In genomic region chr3:171777608-171777995, GRCh38 we compare ENCODE assay signal across 22 cellular contexts. TPM values are rescaled to one million over a fixed set of nuclear protein-coding genes. Genes with fewer than 3 reads are reported as not detected.
DNase-seq lines count a peak whose midpoint lies in the region; ATAC-seq and TF ChIP-seq lines count a peak whose summit lies in the region.
"Had no signal": no experiment of that assay in that cellular context is flagged by ENCODE, and none has a peak within 500 bp of the region (broad histone marks: within the 10 kb centered on the region; RNA-seq: fewer than 3 reads in every experiment).

No MANE protein-coding gene starts in this region.

- H3K9me3 Mint-ChIP-seq in activated CD4-positive, alpha-beta memory T cell treated with anti-CD3 and anti-CD28 coated beads for 36 hours: no peaks in the 10 kb centered on the region
- H3K9me3 Mint-ChIP-seq: activated CD4-positive, alpha-beta T cell treated with anti-CD3 and anti-CD28 coated beads, Interleukin-2, amount 10 ng/mL, durations not matched to agents 24 days and 14 days; effector memory CD8-positive, alpha-beta T cell; type B pancreatic cell had no signal

- TF ChIP-seq POLR2A in breast epithelium (IDR thresholded peaks at IDR 0.05): no peak

- H3K27me3 Mint-ChIP-seq in activated CD4-positive, alpha-beta memory T cell treated with anti-CD3 and anti-CD28 coated beads for 36 hours: no peaks in the 10 kb centered on the region
- H3K27me3 Mint-ChIP-seq: B cell, type B pancreatic cell had no signal

- no peak overlapping the region for H3K27ac Mint-ChIP-seq in activated CD4-positive, alpha-beta memory T cell treated with anti-CD3 and anti-CD28 coated beads for 36 hours
- H3K27ac Mint-ChIP-seq: activated CD4-positive, alpha-beta T cell treated with anti-CD3 and anti-CD28 coated beads, Interleukin-2, amount 10 ng/mL, durations not matched to agents 24 days and 14 days; B cell; type B pancreatic cell had no signal

- H3K36me3 ChIP-seq in breast epithelium: no peaks in the 10 kb centered on the region
- no peaks in the 10 kb centered on the region for H3K36me3 ChIP-seq in lower lobe of right lung
- no peaks in the 10 kb centered on the region for H3K36me3 ChIP-seq in upper lobe of right lung
- H3K36me3 ChIP-seq: adrenal gland, heart left ventricle had no signal

- H3K9me3 ChIP-seq in breast epithelium (no peaks in the 10 kb centered on the region), lower lobe of right lung (no peaks in the 10 kb centered on the region), upper lobe of right lung (no peaks in the 10 kb centered on the region)
- H3K9me3 ChIP-seq: adrenal gland, heart left ventricle had no signal

- CTCF ChIA-PET in activated CD4-positive, alpha-beta memory T cell treated with anti-CD3 and anti-CD28 coated beads for 36 hours (lab: Charles Lee): no interaction called here

- H3K4me3 ChIP-seq in breast epithelium (no peak overlapping the region), lower lobe of right lung (no peak overlapping the region), upper lobe of right lung (no peak overlapping the region)
- H3K4me3 ChIP-seq: adrenal gland, GM23248, heart left ventricle had no signal

- TF ChIP-seq CTCF in breast epithelium (IDR thresholded peaks at IDR 0.05): no peak
- no peak for TF ChIP-seq CTCF in lower lobe of right lung (IDR thresholded peaks at IDR 0.05)
- TF ChIP-seq CTCF in upper lobe of right lung (IDR thresholded peaks at IDR 0.05): no peak

- peak; percentile 61 for DNase-seq in SIG-M5 treated with dmso at 0.1 percent for 504 hours (lab: John Stamatoyannopoulos, UW; ENCODE audit: unreplicated experiment)
- no peak for DNase-seq in SIG-M5 (lab: John Stamatoyannopoulos, UW)
- DNase-seq in breast epithelium (ENCODE audit: low spot score in 2 of 2): no peak
- DNase-seq in lower lobe of right lung: no peak
- no peak for DNase-seq in upper lobe of right lung
- no peak for DNase-seq in pons (ENCODE audit: low spot score)
- no peak for DNase-seq in NCI-H345 treated with DMSO at 0.1 percent for 48 hours (lab: John Stamatoyannopoulos, UW; ENCODE audit: unreplicated experiment)
- DNase-seq in activated CD4-positive, alpha-beta memory T cell treated with anti-CD3 and anti-CD28 coated beads for 36 hours: no peak
- DNase-seq: 8988T; activated CD4-positive, alpha-beta T cell treated with anti-CD3 and anti-CD28 coated beads, Interleukin-2, amount 10 ng/mL, durations not matched to agents 24 days and 14 days; activated effector memory CD4-positive, alpha-beta T cell treated with anti-CD3 and anti-CD28 coated beads, Interleukin-2, amount 50 U/mL, for 16 hours; adrenal gland; effector memory CD8-positive, alpha-beta T cell; GM23248; heart left ventricle; NCI-H1436; stimulated activated CD4-positive, alpha-beta T cell treated with anti-CD3 and anti-CD28 coated beads, Interleukin-2, amount 100 ng/mL, for 24 hours; stimulated activated naive CD4-positive, alpha-beta T cell treated with Interleukin-2 at 50 U/mL for 16 hours; SW 1271 had no signal

- no peaks in the 10 kb centered on the region for H3K4me1 Mint-ChIP-seq in activated CD4-positive, alpha-beta memory T cell treated with anti-CD3 and anti-CD28 coated beads for 36 hours (ENCODE audit: low read depth)
- H3K4me1 Mint-ChIP-seq: activated CD4-positive, alpha-beta T cell treated with anti-CD3 and anti-CD28 coated beads, Interleukin-2, amount 10 ng/mL, durations not matched to agents 24 days and 14 days; B cell had no signal

- no peaks in the 10 kb centered on the region for H3K4me1 ChIP-seq in breast epithelium
- H3K4me1 ChIP-seq in lower lobe of right lung: peaks cover 11% of the 10 kb centered on the region
- H3K4me1 ChIP-seq in upper lobe of right lung: peaks cover 13% of the 10 kb centered on the region
- H3K4me1 ChIP-seq: parathyroid adenoma had no signal

- no peaks in the 10 kb centered on the region for H3K36me3 Mint-ChIP-seq in activated CD4-positive, alpha-beta memory T cell treated with anti-CD3 and anti-CD28 coated beads for 36 hours
- H3K36me3 Mint-ChIP-seq: type B pancreatic cell had no signal

- POLR2A ChIA-PET in activated CD4-positive, alpha-beta memory T cell treated with anti-CD3 and anti-CD28 coated beads for 36 hours (lab: Charles Lee): interaction anchor here (0.7 kb wide), 1 partner anchor 722 kb away, joined by 4 read pairs; no protein-coding TSS in a partner anchor

- intact Hi-C loops in breast epithelium (cut with DNase I; ENCODE audit: low total_unique reads): no loop called here
- intact Hi-C loops in lower lobe of right lung (cut with DNase I): no loop called here
- intact Hi-C loops in upper lobe of right lung (cut with DNase I): no loop called here
- intact Hi-C loops in activated CD4-positive, alpha-beta memory T cell treated with anti-CD3 and anti-CD28 coated beads for 36 hours (cut with micrococcal nuclease): no loop called here

- H3K27me3 ChIP-seq in breast epithelium: no peaks in the 10 kb centered on the region
- H3K27me3 ChIP-seq in lower lobe of right lung (ENCODE audit: low read depth): no peaks in the 10 kb centered on the region
- no peaks in the 10 kb centered on the region for H3K27me3 ChIP-seq in upper lobe of right lung
- H3K27me3 ChIP-seq: adrenal gland, heart left ventricle had no signal

- no peak for ATAC-seq in lower lobe of right lung
- no peak for ATAC-seq in upper lobe of right lung
- ATAC-seq: effector memory CD8-positive, alpha-beta T cell had no signal

- peak overlapping the region; percentile 58 to 65 for H3K27ac ChIP-seq in breast epithelium
- peak overlapping the region; percentile 43 for H3K27ac ChIP-seq in lower lobe of right lung
- peak overlapping the region; percentile 42 for H3K27ac ChIP-seq in upper lobe of right lung
- H3K27ac ChIP-seq: adrenal gland, GM23248, parathyroid adenoma had no signal

- H3K4me3 Mint-ChIP-seq in activated CD4-positive, alpha-beta memory T cell treated with anti-CD3 and anti-CD28 coated beads for 36 hours: no peak overlapping the region
- H3K4me3 Mint-ChIP-seq: activated CD4-positive, alpha-beta T cell treated with anti-CD3 and anti-CD28 coated beads, Interleukin-2, amount 10 ng/mL, durations not matched to agents 24 days and 14 days; B cell; effector memory CD8-positive, alpha-beta T cell; type B pancreatic cell had no signal

RNA-seq across cellular contexts. Expression of gene PLD1, which starts 32.7 kb away (rescaled TPM):
- total RNA-seq in breast epithelium (10 to 100 TPM; 21.1 to 36.9 (median 24.9) TPM), lower lobe of right lung (27.7 TPM), upper lobe of right lung (25.4 TPM)
- 1 to 10 TPM in 1 of 2 experiments, under 1 TPM in 1; 0.99 to 1.4 TPM for total RNA-seq in activated CD4-positive, alpha-beta memory T cell treated with anti-CD3 and anti-CD28 coated beads for 36 hours

Comparison
In these comparisons a context has a peak if more than half of its experiments do, and no peak if none do; other contexts are left out.
1. RNA of gene PLD1, which starts 32.7 kb away (total RNA-seq): 27.7 TPM in lower lobe of right lung (single experiment), 25.4 TPM in upper lobe of right lung (single experiment) and 21.1 to 36.9 TPM in breast epithelium; 0.99 to 1.4 TPM in activated CD4-positive, alpha-beta memory T cell treated with anti-CD3 and anti-CD28 coated beads for 36 hours; every median in the first group is over 4 times any median in the second.
2. Peak in every context shown above with its lines, with median percentiles within 50 percentile points of each other: H3K27ac ChIP-seq.